In the genomic region with DNA sequence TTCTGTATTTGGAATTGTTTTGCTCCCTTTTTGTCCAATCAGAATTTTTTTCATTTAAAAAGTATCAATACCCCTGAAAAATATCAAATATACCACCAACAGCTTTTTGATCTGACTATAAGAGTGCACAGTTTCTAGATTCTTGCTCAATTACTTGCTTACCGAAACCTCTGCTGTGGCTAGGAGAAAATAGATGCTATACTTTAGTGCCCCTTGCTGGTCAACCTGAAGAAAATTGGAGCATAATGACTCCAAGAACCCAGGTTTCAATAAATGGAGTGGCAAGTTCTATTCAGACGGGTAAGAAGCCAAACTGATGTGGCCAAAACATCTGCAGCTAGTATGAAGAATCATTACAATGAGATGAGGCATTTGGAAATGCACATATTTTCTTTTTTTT, we compare ENCODE assay signal across 8 cellular contexts.
DNase-seq lines count a peak whose midpoint lies in the region; ATAC-seq and TF ChIP-seq lines count a peak whose summit lies in the region.

No MANE protein-coding gene starts in this region.

- no peaks in the 10 kb centered on the region for H3K27me3 ChIP-seq in tibial artery

- DNase-seq in RWPE1 (ENCODE audit: low spot score), result peak; percentile 42
- DNase-seq in left ventricle myocardium superior, result no peak
- DNase-seq in tibial artery, result no peak
- no peak for DNase-seq in NCI-H2196 treated with DMSO at 0.1 percent for 48 hours (lab: John Stamatoyannopoulos, UW; ENCODE audit: unreplicated experiment)

- TF ChIP-seq CTCF in C4-2B (conservative IDR thresholded peaks at IDR 0.05), result peak; percentile 47
- peak; percentile 41 for TF ChIP-seq CTCF in RWPE1 (conservative IDR thresholded peaks at IDR 0.05; ENCODE audit: low read depth)
- peak; percentile 64 to 77 for TF ChIP-seq CTCF in tibial artery (IDR thresholded peaks at IDR 0.05)

- H3K4me1 ChIP-seq in tibial artery, result peaks cover 0 to 39% (median 14%) of the 10 kb centered on the region in 4 donors

- CTCF ChIA-PET in RWPE1 (lab: Yijun Ruan, JAX), result interaction anchor here (0.5 to 3.5 kb wide), 9 partner anchors 9 to 79 kb away, joined by 3 to 35 read pairs (median 4); no protein-coding TSS in a partner anchor

- H3K9me3 ChIP-seq in tibial artery, result no peaks in the 10 kb centered on the region

- intact Hi-C loops in left ventricle myocardium superior (cut with micrococcal nuclease), result no loop called here
- intact Hi-C loops in tibial artery (cut with DNase I; ENCODE audit: low total_unique reads), result loop anchor here (5.0 to 10.0 kb wide), 2 partner anchors 74 to 204 kb away; no protein-coding TSS in a partner anchor

- H3K4me3 ChIP-seq in tibial artery, result no peak overlapping the region

- H3K36me3 ChIP-seq in tibial artery, result no peaks in the 10 kb centered on the region

- POLR2A ChIA-PET in RWPE1 (lab: Yijun Ruan, JAX; ENCODE audit: low non-redundant PET), result no interaction called here

- peak; percentile 63 for ATAC-seq in HG02759 (IDR thresholded peaks at IDR 0.05; ENCODE audit: unreplicated experiment)
- peak; percentile 77 for ATAC-seq in left ventricle myocardium superior
- ATAC-seq in GM19397 (IDR thresholded peaks at IDR 0.05; ENCODE audit: unreplicated experiment), result no peak
- ATAC-seq in GM18511 (IDR thresholded peaks at IDR 0.05; ENCODE audit: unreplicated experiment), result no peak

- no peak overlapping the region for H3K27ac ChIP-seq in C4-2B
- H3K27ac ChIP-seq in RWPE1, result no peak overlapping the region
- peak overlapping the region; percentile 11 to 20 for H3K27ac ChIP-seq in tibial artery

Comparison
In these comparisons a context has a peak if more than half of its experiments do, and no peak if none do; other contexts are left out.
1. H3K27ac ChIP-seq: peak in tibial artery (2 of 2); none in C4-2B (single experiment) and RWPE1 (single experiment).
2. ATAC-seq: peak in HG02759 (single experiment) and left ventricle myocardium superior (single experiment); none in GM19397 (single experiment) and GM18511 (single experiment).
3. Peak in every context shown above with its lines, with median percentiles within 50 percentile points of each other: CTCF ChIP-seq.